Comparison of ENCODE assay signal across 13 cellular contexts in genomic region chr13:95207769-95208366, GRCh38.
DNase-seq lines count a peak whose midpoint lies in the region; ATAC-seq, FAIRE-seq and TF ChIP-seq lines count a peak whose summit lies in the region.
"Had no signal": no experiment of that assay in that cellular context is flagged by ENCODE, and none has a peak within 500 bp of the region (broad histone marks: within the 10 kb centered on the region; RNA-seq: fewer than 3 reads in every experiment).

No MANE protein-coding gene starts in this region.

- H4K20me1 ChIP-seq in GM12878 (ENCODE audit: control insufficient read depth, insufficient read depth), result no peaks in the 10 kb centered on the region

- H3K27ac ChIP-seq in GM12878 (ENCODE audit: control insufficient read depth, insufficient read depth) (peak overlapping the region; percentile 59), spleen (no peak overlapping the region)
- H3K27ac ChIP-seq: gastrocnemius medialis had no signal

- RAD21 ChIA-PET in GM12878 (lab: Charles Lee; ENCODE audit: unreplicated experiment), result interaction anchor here (0.7 to 2.5 kb wide), 14 partner anchors 13 to 196 kb away, joined by 3 to 15 read pairs (median 6); no protein-coding TSS in a partner anchor

- H3K9me3 ChIP-seq in GM12878 (replicated peaks; ENCODE audit: control insufficient read depth, insufficient read depth, low read length) (no peaks in the 10 kb centered on the region), spleen (no peaks in the 10 kb centered on the region)
- H3K9me3 ChIP-seq: gastrocnemius medialis had no signal

- no peaks in the 10 kb centered on the region for H3K79me2 ChIP-seq in GM12878 (ENCODE audit: control insufficient read depth, insufficient read depth, low read length)

- H3K4me3 ChIP-seq in GM12878 (peak overlapping the region; percentile 58; the same call in 1 of the 2 replicates), spleen (no peak overlapping the region)
- H3K4me3 ChIP-seq: gastrocnemius medialis, lung had no signal

- ATAC-seq in GM18505 (IDR thresholded peaks at IDR 0.05; ENCODE audit: unreplicated experiment) (peak; percentile 97), GM21423 (IDR thresholded peaks at IDR 0.05; ENCODE audit: unreplicated experiment) (peak; percentile 63), HG03108 (IDR thresholded peaks at IDR 0.05; ENCODE audit: unreplicated experiment) (peak; percentile 71), GM12878 (peak; percentile 95)
- ATAC-seq: gastrocnemius medialis had no signal

- no peak for FAIRE-seq in GM12878 (lab: Jason Lieb, UNC)

- DNase-seq in GM12878 (ENCODE audit: low read depth, low spot score) (no peak), GM13977 (ENCODE audit: low spot score) (no peak), amygdala (lab: John Stamatoyannopoulos, UW) (no peak), spleen (no peak), SK-N-DZ (ENCODE audit: low spot score) (no peak)
- DNase-seq: CD4-positive, alpha-beta memory T cell; cerebellar nuclear complex; gastrocnemius medialis; NCI-H526 had no signal

- H3K4me1 ChIP-seq in GM12878 (ENCODE audit: control insufficient read depth, insufficient read depth, low read length), result peaks cover 8% of the 10 kb centered on the region
- H3K4me1 ChIP-seq in spleen, result peaks cover 0 to 11% (median 0%) of the 10 kb centered on the region in 6 donors
- H3K4me1 ChIP-seq: gastrocnemius medialis had no signal

- TF ChIP-seq CTCF in GM12878 (IDR thresholded peaks at IDR 0.05 in 2 of 3, conservative IDR thresholded peaks at IDR 0.05 in 1 of 3; ENCODE audit: control insufficient read depth in 2 of 3, extremely low read depth in 1 of 3, insufficient read depth in 1 of 3, low read depth in 3 of 3, low read length in 3 of 3), result no peak
- no peak for TF ChIP-seq CTCF in GM13977 (IDR thresholded peaks at IDR 0.05; ENCODE audit: extremely low read depth, insufficient read depth, missing control alignments)
- TF ChIP-seq CTCF in spleen (IDR thresholded peaks at IDR 0.05 in 8 of 11, conservative IDR thresholded peaks at IDR 0.05 in 3 of 11), result no peak

- TF ChIP-seq POLR2A in GM18505 (IDR thresholded peaks at IDR 0.05; ENCODE audit: borderline replicate concordance, extremely low read depth, insufficient read depth, insufficient read length) (no peak), GM12878 (IDR thresholded peaks at IDR 0.05; ENCODE audit: low read depth, low read length) (no peak), spleen (IDR thresholded peaks at IDR 0.05) (no peak)

- WGBS in GM12878 (ENCODE audit: insufficient coverage, insufficient replicate concordance, low lambda C conversion rate, missing lambda C conversion rate), result 22% methylated on average over 11 of the region's 12 CpGs
- 66 to 77% (median 71%) methylated on average over 12 of the region's 12 CpGs for WGBS in spleen, 5 donors

- TF ChIP-seq RAD21 in GM12878 (IDR thresholded peaks at IDR 0.05; ENCODE audit: insufficient read depth, low read depth, low read length), result no peak

- H3K27me3 ChIP-seq in GM12878 (replicated peaks in 1 of 2; ENCODE audit: control insufficient read depth in 2 of 2, insufficient read depth in 2 of 2, low read length in 1 of 2) (no peaks in the 10 kb centered on the region), spleen (replicated peaks in 1 of 7) (no peaks in the 10 kb centered on the region)
- H3K27me3 ChIP-seq: gastrocnemius medialis had no signal

- H3K9ac ChIP-seq in GM12878 (ENCODE audit: control insufficient read depth, insufficient read depth, low read length), result peak overlapping the region; percentile 50

- in situ Hi-C loops in GM12878 (cut with MboI), result no loop called here
- in situ Hi-C loops in GM13977 (cut with MboI; ENCODE audit: low pct_unique_long_range_greater_than_20kb, low sequenced_read_pairs, unreplicated experiment), result no loop called here

- SMC1A ChIA-PET in GM12878 (lab: Charles Lee; ENCODE audit: uncharacterized antibody, unreplicated experiment), result interaction anchor here (1.0 to 3.4 kb wide), 14 partner anchors 9 to 92 kb away, joined by 3 to 56 read pairs (median 5); partner anchors contain the start of gene ABCC4

- intact Hi-C loops in GM12878 (cut with micrococcal nuclease; ENCODE audit: unreplicated experiment) (no loop called here), spleen (cut with DNase I; ENCODE audit: low total_unique reads) (no loop called here)

- peak overlapping the region; percentile 80 for H3K4me2 ChIP-seq in GM12878 (ENCODE audit: control insufficient read depth, insufficient read depth)

- POLR2A ChIA-PET in GM12878 (lab: Charles Lee), result interaction anchor here (0.6 to 1.9 kb wide), 6 partner anchors 14 to 202 kb away, joined by 3 to 5 read pairs (median 4); no protein-coding TSS in a partner anchor

- CTCF ChIA-PET in GM12878 (lab: Yijun Ruan, JAX), result interaction anchor here (1.1 to 3.1 kb wide), 10 partner anchors 9 to 196 kb away, joined by 3 to 19 read pairs (median 6); no protein-coding TSS in a partner anchor

- no TSS peak for BruUV-seq in GM12878 (replicated peaks; lab: Mats Ljungman, UMichigan)

- peaks cover 2 to 28% of the 10 kb centered on the region in 2 experiments for H3K36me3 ChIP-seq in GM12878 (ENCODE audit: control insufficient read depth in 2 of 2, insufficient read depth in 2 of 2, low read length in 1 of 2)
- peaks cover 0 to 65% (median 9%) of the 10 kb centered on the region in 6 donors for H3K36me3 ChIP-seq in spleen
- H3K36me3 ChIP-seq: gastrocnemius medialis had no signal

- TF ChIP-seq EP300 in GM12878 (IDR thresholded peaks at IDR 0.05; ENCODE audit: borderline replicate concordance in 1 of 2, control insufficient read depth in 1 of 2, low read depth in 2 of 2, low read length in 2 of 2), result no peak

- peak overlapping the region; percentile 68 for H2AFZ ChIP-seq in GM12878 (ENCODE audit: control insufficient read depth, low read depth, low read length)

TF ChIP-seq in GM12878, 131 proteins besides CTCF, POLR2A, EP300 and RAD21 (continues in another document):
- TF ChIP-seq MEF2A (IDR thresholded peaks at IDR 0.05; ENCODE audit: insufficient read depth, low read depth, low read length) (no peak), CUX1 (IDR thresholded peaks at IDR 0.05; ENCODE audit: insufficient replicate concordance, low read depth, low read length) (no peak), FOXM1 (IDR thresholded peaks at IDR 0.05; ENCODE audit: low read depth, low read length) (no peak), SMC3 (IDR thresholded peaks at IDR 0.05; ENCODE audit: borderline replicate concordance, low read length) (no peak), IRF4 (IDR thresholded peaks at IDR 0.05; ENCODE audit: low read depth, low read length) (no peak), GATAD2B (conservative IDR thresholded peaks at IDR 0.05; ENCODE audit: low read depth) (no peak), NR2F1 (conservative IDR thresholded peaks at IDR 0.05) (no peak), TCF3 (IDR thresholded peaks at IDR 0.05; ENCODE audit: borderline replicate concordance, insufficient read depth, low read depth, low read length) (no peak), STAT1 (conservative IDR thresholded peaks at IDR 0.05) (no peak), MTA3 (IDR thresholded peaks at IDR 0.05; ENCODE audit: borderline replicate concordance, low read length) (0 out of 2 replicates have a peak, but pooled peaks have one; percentile 50)
